Comparison of ENCODE assay signal across 8 cellular contexts in the genomic region with DNA sequence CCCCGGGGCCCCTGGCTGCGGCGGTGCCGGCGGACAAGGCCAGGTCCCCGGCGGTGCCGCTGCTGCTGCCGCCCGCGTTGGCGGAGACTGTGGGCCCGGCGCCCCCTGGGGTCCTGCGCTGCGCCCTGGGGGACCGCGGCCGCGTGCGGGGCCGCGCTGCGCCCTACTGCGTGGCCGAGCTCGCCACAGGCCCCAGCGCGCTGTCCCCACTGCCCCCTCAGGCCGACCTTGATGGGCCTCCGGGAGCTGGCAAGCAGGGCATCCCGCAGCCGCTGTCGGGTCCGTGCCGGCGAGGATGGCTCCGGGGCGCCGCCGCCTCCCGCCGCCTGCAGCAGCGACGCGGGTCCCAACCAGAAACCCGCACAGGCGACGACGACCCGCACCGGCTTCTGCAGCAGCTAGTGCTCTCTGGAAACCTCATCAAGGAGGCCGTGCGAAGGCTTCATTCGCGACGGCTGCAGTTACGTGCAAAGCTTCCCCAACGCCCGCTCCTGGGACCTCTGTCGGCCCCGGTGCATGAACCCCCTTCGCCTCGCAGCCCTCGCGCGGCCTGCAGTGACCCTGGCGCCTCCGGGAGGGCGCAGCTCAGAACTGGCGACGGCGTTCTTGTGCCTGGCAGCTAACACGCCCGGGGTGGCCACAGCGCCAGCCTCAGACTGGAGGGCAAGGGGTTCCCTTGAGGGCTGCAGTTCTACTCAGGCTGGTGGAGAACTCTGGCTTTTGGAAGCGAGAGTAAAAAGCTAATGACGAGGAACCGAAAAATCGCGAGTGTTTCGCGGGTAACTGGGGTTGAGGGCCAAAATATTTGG. TPM values are rescaled to one million over a fixed set of nuclear protein-coding genes. Genes with fewer than 3 reads are reported as not detected.
DNase-seq lines count a peak whose midpoint lies in the region; ATAC-seq and TF ChIP-seq lines count a peak whose summit lies in the region.

No MANE protein-coding gene starts in this region.

- no peaks in the 10 kb centered on the region for H3K9me3 ChIP-seq in IMR-90 (ENCODE audit: control insufficient read depth, insufficient read depth, low read length)

- H4K91ac ChIP-seq in IMR-90 (ENCODE audit: insufficient read depth, low read depth, low read length) = no peak overlapping the region

- dilution Hi-C loops in IMR-90 (cut with HindIII; ENCODE audit: low sequenced_read_pairs, unreplicated experiment) = no loop called here

- H3K79me1 ChIP-seq in IMR-90 (ENCODE audit: low read depth in 1 of 2, low read length in 2 of 2) = peaks cover 7% of the 10 kb centered on the region in 2 experiments; a peak in 2 of 4 replicates

- no peak overlapping the region for H2BK120ac ChIP-seq in IMR-90 (ENCODE audit: low read depth, low read length)

- H3K9ac ChIP-seq in IMR-90 (ENCODE audit: low read depth, low read length) = peak overlapping the region; percentile 43

- H3K27me3 ChIP-seq in IMR-90 (ENCODE audit: control insufficient read depth, insufficient read depth, low read length) = no peaks in the 10 kb centered on the region

- CTCF ChIA-PET in IMR-90 (lab: Yijun Ruan, JAX) = interaction anchor here (1.1 to 1.9 kb wide), 3 partner anchors 13 to 48 kb away, joined by 3 to 8 read pairs (median 6); no protein-coding TSS in a partner anchor

- H2AK9ac ChIP-seq in IMR-90 (replicated peaks; ENCODE audit: low read depth, low read length, poor library complexity) = peak overlapping the region; percentile 17

- ATAC-seq in GM19452 (IDR thresholded peaks at IDR 0.05; ENCODE audit: unreplicated experiment) = peak; percentile 34
- ATAC-seq in IMR-90 (ENCODE audit: low read depth) = peak; percentile 40
- peak; percentile 59 to 61 for ATAC-seq in activated CD4-positive, CD25-positive, alpha-beta regulatory T cell treated with anti-CD3 and anti-CD28 coated beads, Interleukin-2, amount 50 U/mL, for 24 hours

- H3K4ac ChIP-seq in IMR-90 (ENCODE audit: low read depth, low read length) = no peak overlapping the region

- H3K56ac ChIP-seq in IMR-90 (ENCODE audit: extremely low read depth, insufficient read depth, low read length) = no peak overlapping the region; the same call in 1 of the 2 replicates

- peak overlapping the region; percentile 77 for H3K4me2 ChIP-seq in IMR-90 (ENCODE audit: low read depth, low read length)

- TF ChIP-seq RAD21 in IMR-90 (IDR thresholded peaks at IDR 0.05; ENCODE audit: low read length) = no peak

- H2BK15ac ChIP-seq in IMR-90 (ENCODE audit: low read depth, low read length) = no peak overlapping the region

- H4K20me1 ChIP-seq in IMR-90 (ENCODE audit: insufficient read depth, low read length) = no peaks in the 10 kb centered on the region

- no peak overlapping the region for H3K18ac ChIP-seq in IMR-90 (ENCODE audit: low read depth, low read length)

- intact Hi-C loops in IMR-90 (cut with micrococcal nuclease) = loop anchor here (2.0 kb wide), 1 partner anchor 27 kb away; a partner anchor contains a TSS

- no TSS peak for BruUV-seq in IMR-90 (replicated peaks; lab: Mats Ljungman, UMichigan)

- no peak overlapping the region for H4K5ac ChIP-seq in IMR-90 (ENCODE audit: low read depth, low read length)

- peak overlapping the region; percentile 55; the same call in 1 of the 2 replicates for H3K14ac ChIP-seq in IMR-90 (replicated peaks; ENCODE audit: low read depth, low read length)

- DNase-seq in C1 segment of cervical spinal cord (lab: John Stamatoyannopoulos, UW) (peak in 12 of 14 donors; percentile 7 to 68 (median 46)), IMR-90 (no peak), cerebellum (ENCODE audit: low spot score) (peak; percentile 40), left kidney (ENCODE audit: low read depth, low spot score) (peak; percentile 74), RKO (ENCODE audit: low spot score) (no peak)
- peak; percentile 62 for DNase-seq in stimulated activated CD4-positive, alpha-beta T cell treated with anti-CD3 and anti-CD28 coated beads, Interleukin-4, amount 100 ng/mL, for 24 hours

- no peak for TF ChIP-seq CTCF in IMR-90 (conservative IDR thresholded peaks at IDR 0.05; ENCODE audit: low read depth, low read length)

- H3K23ac ChIP-seq in IMR-90 (ENCODE audit: low read depth, low read length) = peak overlapping the region; percentile 82

- peak overlapping the region; percentile 99 for H2AFZ ChIP-seq in IMR-90 (replicated peaks; ENCODE audit: low read length, poor library complexity)

- no peak overlapping the region for H2BK5ac ChIP-seq in IMR-90 (ENCODE audit: low read depth, low read length, poor library complexity, severe bottlenecking)

- no peak for TF ChIP-seq POLR2A in IMR-90 (IDR thresholded peaks at IDR 0.05; ENCODE audit: low read depth, low read length)

- peak overlapping the region; percentile 37 to 39; a peak in 2 of 4 replicates for H4K8ac ChIP-seq in IMR-90 (ENCODE audit: low read depth in 2 of 2, low read length in 2 of 2)

- POLR2A ChIA-PET in IMR-90 (lab: Charles Lee; ENCODE audit: unreplicated experiment) = no interaction called here

- H3K9me1 ChIP-seq in IMR-90 (ENCODE audit: insufficient read depth, low read length) = no peaks in the 10 kb centered on the region

- peak overlapping the region; percentile 92 for H3K4me3 ChIP-seq in IMR-90 (ENCODE audit: insufficient read depth, low read depth, low read length)

- 5% methylated on average over 65 of the region's 83 CpGs; no CpG with 5 or more reads in 1 of the 2 experiments for WGBS in IMR-90 (ENCODE audit: extremely low coverage in 2 of 2, insufficient read length in 1 of 2), 2 experiments

- in situ Hi-C loops in IMR-90 (cut with MboI; ENCODE audit: low sequenced_read_pairs) = no loop called here

- peaks cover 8% of the 10 kb centered on the region; the same call in 1 of the 2 replicates for H3K4me1 ChIP-seq in IMR-90 (ENCODE audit: control insufficient read depth, insufficient read depth, low read length)

- no peak overlapping the region for H3K27ac ChIP-seq in IMR-90 (ENCODE audit: insufficient read depth, low read length)

- H2AK5ac ChIP-seq in IMR-90 (ENCODE audit: low read depth, low read length) = no peak overlapping the region

- no peaks in the 10 kb centered on the region for H3K36me3 ChIP-seq in IMR-90 (ENCODE audit: control insufficient read depth, insufficient read depth, low read length)

- no peak overlapping the region for H2BK20ac ChIP-seq in IMR-90 (ENCODE audit: low read depth, low read length)

TF ChIP-seq in IMR-90, 13 proteins besides CTCF, POLR2A, EP300 and RAD21:
- no peak for TF ChIP-seq SMC3 (IDR thresholded peaks at IDR 0.05; ENCODE audit: low read depth, low read length)
- TF ChIP-seq MAZ (IDR thresholded peaks at IDR 0.05; ENCODE audit: borderline replicate concordance, low read depth, low read length) = 0 out of 2 replicates have a peak, but pooled peaks have one; percentile 10
TF ChIP-seq in IMR-90: peak in this region for 1.

RNA-seq across cellular contexts. Expression of a gene that starts 0.8 kb away (rescaled TPM):
- total RNA-seq in IMR-90 (2012; rRNA removed) (0.54 and 0.83 TPM in 2 replicates), cerebellum (2.6 TPM)
- polyA plus RNA-seq in IMR-90 (2012; rRNA removed) = 0.89 and 0.92 TPM in 2 replicates
- 0.91 and 1.3 TPM in 2 replicates for polyA plus RNA-seq in IMR-90 (2012; cell fraction: cytosol; rRNA removed)
- polyA plus RNA-seq in IMR-90 (2012; cell fraction: nucleus; rRNA removed; ENCODE audit: low replicate concordance) = 0.55 and 0.64 TPM in 2 replicates

RNA-seq across cellular contexts. Expression of a gene that starts 14.7 kb away (rescaled TPM):
- 2.5 and 2.8 TPM in 2 replicates for total RNA-seq in IMR-90 (2012; rRNA removed)
- polyA plus RNA-seq in IMR-90 (2012; rRNA removed) = 1.8 and 2.0 TPM in 2 replicates
- 1.6 TPM in 2 replicates for polyA plus RNA-seq in IMR-90 (2012; cell fraction: cytosol; rRNA removed)
- 1.3 and 1.4 TPM in 2 replicates for polyA plus RNA-seq in IMR-90 (2012; cell fraction: nucleus; rRNA removed; ENCODE audit: low replicate concordance)
- total RNA-seq in cerebellum = 7.5 TPM

RNA-seq across cellular contexts. Expression of a gene that starts 27.4 kb away (rescaled TPM):
- total RNA-seq in IMR-90 (2012; rRNA removed) = 7.0 and 12.8 TPM in 2 replicates
- polyA plus RNA-seq in IMR-90 (2012; rRNA removed) = 5.5 and 6.3 TPM in 2 replicates
- 1.2 and 2.2 TPM in 2 replicates for polyA plus RNA-seq in IMR-90 (2012; cell fraction: cytosol; rRNA removed)
- 2.3 and 9.4 TPM in 2 replicates for polyA plus RNA-seq in IMR-90 (2012; cell fraction: nucleus; rRNA removed; ENCODE audit: low replicate concordance)
- 14.1 TPM for total RNA-seq in cerebellum

Comparison
In these comparisons a context has a peak if more than half of its experiments do, and no peak if none do; other contexts are left out.
1. DNase-seq: peak in C1 segment of cervical spinal cord (12 of 14), cerebellum (single experiment), left kidney (single experiment) and stimulated activated CD4-positive, alpha-beta T cell treated with anti-CD3 and anti-CD28 coated beads, Interleukin-4, amount 100 ng/mL, for 24 hours (single experiment); none in IMR-90 (single experiment) and RKO (single experiment).
2. Peak in every context shown above with its lines, with median percentiles within 50 percentile points of each other: ATAC-seq.